14 cellular contexts compared by ENCODE assay signal in genomic region chr15:92930061-92930460, GRCh38. TPM values are rescaled to one million over a fixed set of nuclear protein-coding genes. Genes with fewer than 3 reads are reported as not detected.
DNase-seq lines count a peak whose midpoint lies in the region; ATAC-seq and TF ChIP-seq lines count a peak whose summit lies in the region.
"Had no signal": no experiment of that assay in that cellular context is flagged by ENCODE, and none has a peak within 500 bp of the region (broad histone marks: within the 10 kb centered on the region; RNA-seq: fewer than 3 reads in every experiment).

No MANE protein-coding gene starts in this region.

- ATAC-seq in HG03159 (IDR thresholded peaks at IDR 0.05; ENCODE audit: unreplicated experiment) (no peak), GM18907 (IDR thresholded peaks at IDR 0.05; ENCODE audit: unreplicated experiment) (no peak)

- in situ Hi-C loops in Caki2 (cut with HindIII; ENCODE audit: low pct_unique_long_range_greater_than_20kb, low sequenced_read_pairs), result no loop called here

- DNase-seq in Caki2 (ENCODE audit: low read depth), result peak; percentile 40
- peak; percentile 66 for DNase-seq in NCI-H2227 (lab: John Stamatoyannopoulos, UW; ENCODE audit: unreplicated experiment)
- DNase-seq in chondrocyte (ENCODE audit: low spot score), result no peak
- DNase-seq in NCI-H526 treated with DMSO at 0.1 percent for 48 hours (lab: John Stamatoyannopoulos, UW), result no peak
- no peak for DNase-seq in OCI-M2 (lab: John Stamatoyannopoulos, UW; ENCODE audit: unreplicated experiment)
- DNase-seq: activated B cell treated with CpG ODN at 0.5 μM for 24 hours; activated naive CD4-positive, alpha-beta T cell treated with anti-CD3 and anti-CD28 coated beads, Interleukin-2, amount 10 ng/mL, durations not matched to agents 7 days and 5 days; NCI-H1105 treated with DMSO at 0.1 percent for 48 hours; OCI-M1; stimulated activated CD4-positive, alpha-beta T cell treated with anti-CD3 and anti-CD28 coated beads, Interleukin-4, amount 100 ng/mL, for 1 hour; substantia nigra had no signal

- H3K4me1 Mint-ChIP-seq in chondrocyte (ENCODE audit: low read depth), result peaks cover 35% of the 10 kb centered on the region
- H3K4me1 Mint-ChIP-seq in nephron, result peaks cover 35% of the 10 kb centered on the region

- H3K27me3 Mint-ChIP-seq in chondrocyte (ENCODE audit: low read depth) (no peaks in the 10 kb centered on the region), nephron (ENCODE audit: low read depth) (no peaks in the 10 kb centered on the region)
- H3K27me3 Mint-ChIP-seq: activated B cell treated with CpG ODN at 0.5 μM for 24 hours; activated naive CD4-positive, alpha-beta T cell treated with anti-CD3 and anti-CD28 coated beads, Interleukin-2, amount 10 ng/mL, durations not matched to agents 7 days and 5 days had no signal

- H3K9me3 Mint-ChIP-seq in chondrocyte (ENCODE audit: low read depth) (no peaks in the 10 kb centered on the region), nephron (no peaks in the 10 kb centered on the region)
- H3K9me3 Mint-ChIP-seq: activated B cell treated with CpG ODN at 0.5 μM for 24 hours; activated naive CD4-positive, alpha-beta T cell treated with anti-CD3 and anti-CD28 coated beads, Interleukin-2, amount 10 ng/mL, durations not matched to agents 7 days and 5 days had no signal

- TF ChIP-seq CTCF in chondrocyte (IDR thresholded peaks at IDR 0.05) (no peak), nephron (IDR thresholded peaks at IDR 0.05; ENCODE audit: unreplicated experiment in 3 of 3) (no peak)

- H3K27ac Mint-ChIP-seq in chondrocyte (ENCODE audit: unreplicated experiment) (peak overlapping the region; percentile 85), nephron (peak overlapping the region; percentile 43 to 95 (median 91))

- no peak overlapping the region for H3K4me3 Mint-ChIP-seq in chondrocyte (ENCODE audit: unreplicated experiment)
- no peak overlapping the region for H3K4me3 Mint-ChIP-seq in nephron
- H3K4me3 Mint-ChIP-seq: activated B cell treated with CpG ODN at 0.5 μM for 24 hours; activated naive CD4-positive, alpha-beta T cell treated with anti-CD3 and anti-CD28 coated beads, Interleukin-2, amount 10 ng/mL, durations not matched to agents 7 days and 5 days had no signal

- H3K36me3 Mint-ChIP-seq in chondrocyte (ENCODE audit: low read depth) (peaks cover 45% of the 10 kb centered on the region), nephron (ENCODE audit: low read depth) (peaks cover 89% of the 10 kb centered on the region)

RNA-seq across cellular contexts. Expression of gene CHD2, which starts 29.9 kb away (rescaled TPM):
- total RNA-seq in Caki2 (2014; rRNA removed; shearing (Covaris generic); ENCODE audit: low replicate concordance), result 26.6 and 83.0 TPM in 2 replicates
- 59.7 to 83.0 TPM (median 61.2 TPM) in 3 replicates for total RNA-seq in chondrocyte

Comparison
In these comparisons a context has a peak if more than half of its experiments do, and no peak if none do; other contexts are left out.
1. DNase-seq: peak in Caki2 (single experiment) and NCI-H2227 (single experiment); none in chondrocyte (single experiment), NCI-H526 treated with DMSO at 0.1 percent for 48 hours (single experiment) and OCI-M2 (single experiment).